Comparison of ENCODE assay signal across 21 cellular contexts in the genomic region with DNA sequence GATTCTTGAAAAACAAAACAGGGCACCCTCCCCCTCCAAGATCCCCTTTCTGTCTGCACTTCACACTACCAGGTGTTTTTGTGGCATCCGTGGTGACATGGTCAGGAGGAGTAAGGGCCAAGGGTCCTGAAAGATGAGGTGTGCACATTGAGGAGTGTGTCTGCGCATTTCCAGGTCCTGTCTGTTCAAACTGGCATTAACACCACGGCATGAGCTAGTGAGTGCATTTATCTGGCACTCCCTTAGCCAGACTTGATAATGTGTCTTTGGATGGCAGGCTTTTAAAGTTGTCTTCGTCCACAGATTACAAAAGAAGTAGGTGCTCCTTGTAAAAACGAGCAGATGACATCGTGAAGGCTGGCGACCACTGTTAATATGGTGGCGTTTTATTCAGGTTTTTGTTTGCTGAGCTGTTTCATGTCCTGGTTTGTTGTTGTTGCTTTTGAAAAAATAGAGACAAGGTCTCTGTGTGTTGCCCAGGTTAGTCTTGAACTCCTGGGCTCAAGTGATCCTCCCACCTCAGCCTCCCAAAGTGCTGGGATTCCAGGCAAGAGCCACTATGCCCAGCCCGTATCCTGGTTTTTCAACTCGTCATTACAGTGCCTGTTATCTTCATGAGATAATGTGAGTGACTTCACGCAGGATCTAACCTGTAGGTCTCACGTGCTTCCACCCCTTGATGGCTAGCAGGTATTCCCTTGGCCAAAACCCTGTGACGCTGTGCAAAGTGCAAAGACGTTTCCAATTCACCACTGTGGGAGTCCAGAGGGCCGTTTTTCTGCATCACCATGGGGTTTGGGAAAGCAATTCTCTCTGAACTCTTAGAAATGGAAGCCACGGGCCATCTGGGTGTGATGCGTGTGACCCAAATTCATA. TPM values are rescaled to one million over a fixed set of nuclear protein-coding genes. Genes with fewer than 3 reads are reported as not detected.
DNase-seq lines count a peak whose midpoint lies in the region; ATAC-seq, FAIRE-seq and TF ChIP-seq lines count a peak whose summit lies in the region.
"Had no signal": no experiment of that assay in that cellular context is flagged by ENCODE, and none has a peak within 500 bp of the region (broad histone marks: within the 10 kb centered on the region; RNA-seq: fewer than 3 reads in every experiment).

No MANE protein-coding gene starts in this region.

- no peak overlapping the region for H3K4me3 Mint-ChIP-seq in activated T-cell treated with anti-CD3 and anti-CD28 coated beads, Interleukin-2, amount 50 U/mL, for 4 hours
- H3K4me3 Mint-ChIP-seq: natural killer cell treated with Interleukin-12 subunit alpha and Interleukin-12 subunit beta and Interleukin-15 and Interleukin-18, amount 100 ng/mL, for 72 hours had no signal

- H3K4me1 Mint-ChIP-seq in activated T-cell treated with anti-CD3 and anti-CD28 coated beads, Interleukin-2, amount 50 U/mL, for 4 hours (ENCODE audit: low read depth), result peaks cover 26% of the 10 kb centered on the region

- TF ChIP-seq POLR2A in esophagus muscularis mucosa (IDR thresholded peaks at IDR 0.05; ENCODE audit: low read depth), result no peak

- H3K4me1 ChIP-seq in ACC112 (ENCODE audit: control insufficient read depth, insufficient read depth, low read length, unreplicated experiment) (peaks cover 22% of the 10 kb centered on the region), esophagus muscularis mucosa (peaks cover 17 to 80% (median 68%) of the 10 kb centered on the region in 4 donors), pancreas (peaks cover 29 to 62% (median 37%) of the 10 kb centered on the region in 3 donors)

- TF ChIP-seq CTCF in RWPE1 (conservative IDR thresholded peaks at IDR 0.05; ENCODE audit: low read depth) (no peak), esophagus muscularis mucosa (IDR thresholded peaks at IDR 0.05) (no peak), pancreas (IDR thresholded peaks at IDR 0.05) (no peak)

- intact Hi-C loops in esophagus muscularis mucosa (cut with DNase I), result no loop called here
- intact Hi-C loops in pancreas (cut with DNase I), result loop anchor here in 1 of 3 donors (10.0 kb wide), 1 partner anchor 117 kb away; no protein-coding TSS in a partner anchor

- ATAC-seq in pancreas (no peak), esophagus mucosa (no peak), GM21360 (IDR thresholded peaks at IDR 0.05; ENCODE audit: unreplicated experiment) (no peak)
- ATAC-seq in activated T-cell treated with anti-CD3 and anti-CD28 coated beads, Interleukin-2, amount 50 U/mL, for 4 hours, result no peak
- ATAC-seq: left lung; natural killer cell treated with Interleukin-12 subunit alpha and Interleukin-12 subunit beta and Interleukin-15 and Interleukin-18, amount 100 ng/mL, for 72 hours; right cardiac atrium had no signal

- H3K4me3 ChIP-seq in ACC112 (ENCODE audit: low read depth, low read length), result no peak overlapping the region
- H3K4me3 ChIP-seq in esophagus muscularis mucosa, result no peak overlapping the region
- peak overlapping the region in 1 of 4 donors; percentile 97 for H3K4me3 ChIP-seq in pancreas
- H3K4me3 ChIP-seq: left lung, thoracic aorta had no signal

- CTCF ChIA-PET in RWPE1 (lab: Yijun Ruan, JAX), result interaction anchor here (1.0 to 1.6 kb wide), 3 partner anchors 27 to 115 kb away, joined by 3 to 4 read pairs (median 3); no protein-coding TSS in a partner anchor

- 88% methylated on average over 17 of the region's 17 CpGs for WGBS in esophagus muscularis mucosa
- WGBS in pancreas, 2 donors, result 35 to 36% methylated on average over 17 of the region's 17 CpGs

- peaks cover 35% of the 10 kb centered on the region for H3K79me2 ChIP-seq in ACC112 (ENCODE audit: control insufficient read depth, insufficient read depth, low read length, unreplicated experiment)

- H3K9me3 ChIP-seq in esophagus muscularis mucosa, result no peaks in the 10 kb centered on the region
- H3K9me3 ChIP-seq in pancreas, result no peaks in the 10 kb centered on the region
- H3K9me3 ChIP-seq: left lung, thoracic aorta had no signal

- TF ChIP-seq EP300 in esophagus muscularis mucosa (IDR thresholded peaks at IDR 0.05), result no peak

- no peaks in the 10 kb centered on the region for H3K36me3 Mint-ChIP-seq in activated T-cell treated with anti-CD3 and anti-CD28 coated beads, Interleukin-2, amount 50 U/mL, for 4 hours (ENCODE audit: insufficient read depth)
- H3K36me3 Mint-ChIP-seq: natural killer cell treated with Interleukin-12 subunit alpha and Interleukin-12 subunit beta and Interleukin-15 and Interleukin-18, amount 100 ng/mL, for 72 hours had no signal

- no peak overlapping the region for H2AFZ ChIP-seq in ACC112 (ENCODE audit: low read length, unreplicated experiment)

- H3K27ac ChIP-seq in ACC112 (ENCODE audit: low read depth, low read length) (peak overlapping the region; percentile 76; the same call in 1 of the 2 replicates), RWPE1 (peak overlapping the region; percentile 88), esophagus muscularis mucosa (replicated peaks in 1 of 4) (peak overlapping the region in 3 of 4 donors; percentile 47 to 91 (median 49)), pancreas (peak overlapping the region; percentile 55 to 100 (median 97))
- H3K27ac ChIP-seq: thoracic aorta, VCaP had no signal

- DNase-seq in RWPE1 (ENCODE audit: low spot score), result no peak
- no peak for DNase-seq in esophagus muscularis mucosa (ENCODE audit: extremely low spot score)
- DNase-seq in pancreas, result peak in 1 of 6 donors; percentile 13
- DNase-seq in activated T-cell treated with anti-CD3 and anti-CD28 coated beads, Interleukin-2, amount 50 U/mL, for 4 hours, result no peak
- no peak for DNase-seq in SKM-1 treated with dmso at 0.1 percent for 144 hours (lab: John Stamatoyannopoulos, UW; ENCODE audit: unreplicated experiment)
- DNase-seq: activated effector memory CD4-positive, alpha-beta T cell treated with anti-CD3 and anti-CD28 coated beads, Interleukin-2, amount 50 U/mL, for 16 hours; anterior cingulate cortex; cortex of kidney; left lung; NCI-H1930; NCI-H526; right cardiac atrium; stimulated activated CD4-positive, alpha-beta T cell treated with anti-CD3 and anti-CD28 coated beads, Interleukin-2, amount 100 ng/mL, for 48 hours had no signal

- peaks cover 20% of the 10 kb centered on the region for H3K27me3 Mint-ChIP-seq in activated T-cell treated with anti-CD3 and anti-CD28 coated beads, Interleukin-2, amount 50 U/mL, for 4 hours (ENCODE audit: low read depth)

- no peaks in the 10 kb centered on the region for H3K9me3 Mint-ChIP-seq in activated T-cell treated with anti-CD3 and anti-CD28 coated beads, Interleukin-2, amount 50 U/mL, for 4 hours
- H3K9me3 Mint-ChIP-seq: natural killer cell treated with Interleukin-12 subunit alpha and Interleukin-12 subunit beta and Interleukin-15 and Interleukin-18, amount 100 ng/mL, for 72 hours had no signal

- H3K36me3 ChIP-seq in ACC112 (ENCODE audit: insufficient read depth, low read length), result no peaks in the 10 kb centered on the region
- H3K36me3 ChIP-seq in esophagus muscularis mucosa, result no peaks in the 10 kb centered on the region
- H3K36me3 ChIP-seq in pancreas, result no peaks in the 10 kb centered on the region
- H3K36me3 ChIP-seq: left lung, thoracic aorta had no signal

- FAIRE-seq in pancreas (lab: Jason Lieb, UNC), result no peak
- FAIRE-seq: GM12892 had no signal

- POLR2A ChIA-PET in RWPE1 (lab: Yijun Ruan, JAX; ENCODE audit: low non-redundant PET), result no interaction called here

- H3K27me3 ChIP-seq in ACC112 (ENCODE audit: insufficient read depth, low read length) (no peaks in the 10 kb centered on the region), esophagus muscularis mucosa (peaks cover 0 to 8% (median 0%) of the 10 kb centered on the region in 4 donors), pancreas (no peaks in the 10 kb centered on the region)

RNA-seq across cellular contexts. Expression of a gene that starts 4.2 kb away (rescaled TPM):
- 10 to 100 TPM in 3 of 4 donors, 1 to 10 TPM in 1; 8.6 to 17.2 (median 11.4) TPM for total RNA-seq in esophagus muscularis mucosa
- total RNA-seq in pancreas, result 10 to 100 TPM; 18.4 to 42.1 (median 25.6) TPM
- polyA plus RNA-seq in pancreas, result 10 to 100 TPM; 18.2 to 28.2 TPM
- under 1 TPM in 1 of 3 donors, not detected in 2; 0.27 TPM for total RNA-seq in activated T-cell treated with anti-CD3 and anti-CD28 coated beads, Interleukin-2, amount 50 U/mL, for 4 hours
- 22.5 TPM for total RNA-seq in esophagus mucosa
- total RNA-seq: activated CD8-positive, alpha-beta memory T cell treated with anti-CD3 and anti-CD28 coated beads for 36 hours; natural killer cell treated with Interleukin-12 subunit alpha and Interleukin-12 subunit beta and Interleukin-15 and Interleukin-18, amount 100 ng/mL, for 72 hours had no signal

Comparison
In these comparisons a context has a peak if more than half of its experiments do, and no peak if none do; other contexts are left out.
1. RNA of a gene that starts 4.2 kb away (total RNA-seq): 18.4 to 42.1 TPM in pancreas, 22.5 TPM in esophagus mucosa (single experiment) and 8.6 to 17.2 TPM in esophagus muscularis mucosa; 0.27 TPM in activated T-cell treated with anti-CD3 and anti-CD28 coated beads, Interleukin-2, amount 50 U/mL, for 4 hours; every median in the first group is over 4 times any median in the second.
2. Peak in every context shown above with its lines, with median percentiles within 50 percentile points of each other: H3K27ac ChIP-seq.